8 cellular contexts compared by ENCODE assay signal in the genomic region with DNA sequence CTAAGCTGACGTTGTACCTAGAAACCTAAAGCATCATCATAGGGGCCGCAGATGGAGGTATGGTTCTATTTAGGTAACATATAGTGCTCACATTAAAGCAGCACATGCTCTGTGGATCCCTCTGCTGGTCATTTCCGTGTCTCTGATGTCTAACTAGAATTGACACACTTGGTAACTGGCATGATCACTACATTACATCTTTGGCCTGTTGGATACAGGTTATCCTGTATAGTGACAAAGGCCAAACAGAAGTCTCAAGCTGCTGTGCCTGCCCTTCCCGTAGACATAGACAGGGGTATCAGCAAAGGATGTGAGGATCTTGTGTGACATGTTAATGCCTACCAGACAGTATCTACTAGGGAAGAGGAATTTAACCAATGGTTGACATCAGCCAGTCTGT. TPM values are rescaled to one million over a fixed set of nuclear protein-coding genes. Genes with fewer than 3 reads are reported as not detected.
DNase-seq lines count a peak whose midpoint lies in the region; ATAC-seq, FAIRE-seq and TF ChIP-seq lines count a peak whose summit lies in the region.

No MANE protein-coding gene starts in this region.

- peak; percentile 20 to 29 for DNase-seq in stimulated activated CD4-positive, alpha-beta T cell treated with anti-CD3 and anti-CD28 coated beads, Interleukin-2, amount 100 ng/mL, for 48 hours
- no peak for DNase-seq in stimulated activated CD4-positive, alpha-beta T cell treated with anti-CD3 and anti-CD28 coated beads, Interleukin-1b, Interleukin-23, amount 100 ng/mL, for 48 hours
- peak; percentile 50 to 51 for DNase-seq in SJSA1 (ENCODE audit: low read depth in 1 of 2, low spot score in 2 of 2)
- peak; percentile 52 for DNase-seq in bronchial epithelial cell (ENCODE audit: low read depth)
- DNase-seq in left lung: no peak
- no peak for DNase-seq in lower leg skin (ENCODE audit: low spot score in 2 of 2)

- H3K9me3 ChIP-seq in SJSA1 (replicated peaks): no peaks in the 10 kb centered on the region
- H3K9me3 ChIP-seq in left lung: no peaks in the 10 kb centered on the region

- intact Hi-C loops in left lung (cut with DNase I): loop anchor here in 1 of 2 donors (10.0 kb wide), 1 partner anchor 140 kb away; no protein-coding TSS in a partner anchor
- intact Hi-C loops in lower leg skin (cut with DNase I; ENCODE audit: low total_unique reads): no loop called here

- peak; percentile 65 for TF ChIP-seq CTCF in bronchial epithelial cell (IDR thresholded peaks at IDR 0.05; ENCODE audit: insufficient read depth, low read length, severe bottlenecking)
- TF ChIP-seq CTCF in left lung (IDR thresholded peaks at IDR 0.05): peak; percentile 25 to 41
- TF ChIP-seq CTCF in lower leg skin (IDR thresholded peaks at IDR 0.05): no peak

- H3K4me3 ChIP-seq in SJSA1 (no peak overlapping the region), bronchial epithelial cell (ENCODE audit: low read depth, low read length) (no peak overlapping the region), left lung (no peak overlapping the region), lower leg skin (ENCODE audit: low read depth, poor library complexity, severe bottlenecking) (no peak overlapping the region)

- FAIRE-seq in bronchial epithelial cell (lab: Jason Lieb, UNC): no peak

- no peak for TF ChIP-seq POLR2A in lower leg skin (IDR thresholded peaks at IDR 0.05)

- H3K27me3 ChIP-seq in SJSA1 (replicated peaks) (no peaks in the 10 kb centered on the region), bronchial epithelial cell (ENCODE audit: control insufficient read depth, insufficient read depth, low read length) (no peaks in the 10 kb centered on the region), left lung (no peaks in the 10 kb centered on the region)

- H3K36me3 ChIP-seq in SJSA1 (peaks cover 27% of the 10 kb centered on the region), bronchial epithelial cell (ENCODE audit: control insufficient read depth, insufficient read depth, low read length) (no peaks in the 10 kb centered on the region), left lung (peaks cover 0 to 37% of the 10 kb centered on the region in 2 donors)

- WGBS in lower leg skin, 2 donors: 49 to 62% methylated on average over 4 of the region's 4 CpGs

- ATAC-seq in HG03354 (IDR thresholded peaks at IDR 0.05; ENCODE audit: poor library complexity, severe bottlenecking, unreplicated experiment) (peak; percentile 68), left lung (peak; percentile 66), HG02852 (IDR thresholded peaks at IDR 0.05; ENCODE audit: unreplicated experiment) (no peak)

- H3K4me1 ChIP-seq in SJSA1 (replicated peaks): peaks cover 18% of the 10 kb centered on the region
- no peaks in the 10 kb centered on the region for H3K4me1 ChIP-seq in left lung

- H3K27ac ChIP-seq in SJSA1 (no peak overlapping the region), left lung (no peak overlapping the region)

RNA-seq across cellular contexts. Expression of gene KIF5B, which starts 51.2 kb away (rescaled TPM):
- total RNA-seq in SJSA1 (2014; rRNA removed; shearing (Covaris generic)): 294 and 314 TPM in 2 replicates
- total RNA-seq in bronchial epithelial cell (134 and 197 TPM in 2 replicates), left lung (100 to 1,000 TPM in 1 of 2 donors, 10 to 100 TPM in 1; 99.4 to 103 TPM), lower leg skin (100 to 1,000 TPM in 2 of 4 donors, 10 to 100 TPM in 2; 80.2 to 116 (median 100) TPM)

Comparison
In these comparisons a context has a peak if more than half of its experiments do, and no peak if none do; other contexts are left out.
1. DNase-seq: peak in stimulated activated CD4-positive, alpha-beta T cell treated with anti-CD3 and anti-CD28 coated beads, Interleukin-2, amount 100 ng/mL, for 48 hours (2 of 2), SJSA1 (2 of 2) and bronchial epithelial cell (single experiment); none in stimulated activated CD4-positive, alpha-beta T cell treated with anti-CD3 and anti-CD28 coated beads, Interleukin-1b, Interleukin-23, amount 100 ng/mL, for 48 hours (single experiment), left lung (0 of 2) and lower leg skin (0 of 2).
2. CTCF ChIP-seq: peak in bronchial epithelial cell (single experiment) and left lung (2 of 2); none in lower leg skin (0 of 3).